25 cellular contexts compared by ENCODE assay signal in genomic region chr1:109228167-109228566, GRCh38. TPM values are rescaled to one million over a fixed set of nuclear protein-coding genes. Genes with fewer than 3 reads are reported as not detected.
DNase-seq lines count a peak whose midpoint lies in the region; ATAC-seq, FAIRE-seq and TF ChIP-seq lines count a peak whose summit lies in the region.
"Had no signal": no experiment of that assay in that cellular context is flagged by ENCODE, and none has a peak within 500 bp of the region (broad histone marks: within the 10 kb centered on the region; RNA-seq: fewer than 3 reads in every experiment).

No MANE protein-coding gene starts in this region.

- WGBS in H1 (ENCODE audit: extremely low coverage in 1 of 2, insufficient coverage in 1 of 2, insufficient read length in 1 of 2, insufficient replicate concordance in 2 of 2, low coverage in 1 of 2, low lambda C conversion rate in 2 of 2, missing lambda C conversion rate in 1 of 2), 2 experiments = 90% methylated on average over 3 of the region's 3 CpGs; no CpG with 5 or more reads in 1 of the 2 experiments

- peaks cover 4% of the 10 kb centered on the region; the same call in 1 of the 2 replicates for H3K23me2 ChIP-seq in H1 (ENCODE audit: low read depth, low read length)

- no peak for ATAC-seq in WTC11
- no peak for ATAC-seq in HG02623 (IDR thresholded peaks at IDR 0.05; ENCODE audit: unreplicated experiment)
- ATAC-seq: GM12878, PC-3 had no signal

- H3K23ac ChIP-seq in H1 (ENCODE audit: insufficient read length) = no peak overlapping the region

- no peak for TF ChIP-seq POLR2A in H1 (IDR thresholded peaks at IDR 0.05; ENCODE audit: control extremely low read depth in 1 of 2, low read depth in 2 of 2, low read length in 2 of 2)

- H3K9me3 ChIP-seq in H1 (ENCODE audit: insufficient read depth in 2 of 2, low read depth in 1 of 2, low read length in 1 of 2) (no peaks in the 10 kb centered on the region), neural progenitor cell (ENCODE audit: low read depth) (no peaks in the 10 kb centered on the region)
- H3K9me3 ChIP-seq: BLaER1, SJCRH30 had no signal

- peaks cover 9 to 33% (median 15%) of the 10 kb centered on the region in 4 experiments for H3K4me1 ChIP-seq in H1 (replicated peaks in 1 of 4; ENCODE audit: control insufficient read depth in 3 of 4, insufficient read depth in 4 of 4, low read length in 3 of 4)
- peaks cover 43% of the 10 kb centered on the region for H3K4me1 ChIP-seq in neural progenitor cell
- H3K4me1 ChIP-seq: BLaER1, SJCRH30 had no signal

- no peaks in the 10 kb centered on the region for H4K20me1 ChIP-seq in H1 (replicated peaks in 1 of 2; ENCODE audit: control insufficient read depth in 1 of 2, insufficient read depth in 2 of 2, low read length in 2 of 2)
- peaks cover 10% of the 10 kb centered on the region for H4K20me1 ChIP-seq in neural progenitor cell (ENCODE audit: low read depth)

- H3K18ac ChIP-seq in H1 (ENCODE audit: extremely low read depth, low read length) = no peak overlapping the region

- H3K27me3 ChIP-seq in H1 (replicated peaks in 1 of 4; ENCODE audit: control insufficient read depth in 3 of 4, extremely low read depth in 1 of 4, insufficient read depth in 3 of 4, low read length in 3 of 4) = no peaks in the 10 kb centered on the region
- H3K27me3 ChIP-seq in neural progenitor cell = no peaks in the 10 kb centered on the region
- H3K27me3 ChIP-seq in H7 (ENCODE audit: control insufficient read depth, insufficient read depth, low read length) = no peaks in the 10 kb centered on the region
- H3K27me3 ChIP-seq: BLaER1, SJCRH30 had no signal

- DNase-seq in HFFc6 = no peak
- no peak for DNase-seq in WTC11 (ENCODE audit: low spot score)
- no peak for DNase-seq in H1 (ENCODE audit: low read depth in 1 of 2, low spot score in 2 of 2)
- no peak for DNase-seq in neural progenitor cell (ENCODE audit: low spot score)
- no peak for DNase-seq in H7
- DNase-seq in DMS153 (lab: John Stamatoyannopoulos, UW) = no peak
- DNase-seq in substantia nigra (lab: John Stamatoyannopoulos, UW) = no peak
- DNase-seq: CD8-positive, alpha-beta memory T cell; DMS79 treated with DMSO at 0.1 percent for 48 hours; GDM1; H9; NCI-H1417 treated with DMSO at 0.1 percent for 48 hours; NCI-H1930; NCI-H2171; NCI-H510A; NCI-H774; PC-3; SJCRH30; SW 1271 had no signal

- H3K4me3 ChIP-seq in H1 (ENCODE audit: extremely low read depth in 1 of 4, insufficient read depth in 2 of 4, low read depth in 3 of 4, low read length in 4 of 4) (no peak overlapping the region), neural progenitor cell (no peak overlapping the region), H7 (ENCODE audit: insufficient read depth, low read depth, low read length) (no peak overlapping the region)
- H3K4me3 ChIP-seq: BLaER1, GM12878, SJCRH30 had no signal

- H4K91ac ChIP-seq in H1 (replicated peaks; ENCODE audit: insufficient read length, low read length) = no peak overlapping the region

- H2AK5ac ChIP-seq in H1 (ENCODE audit: low read depth, low read length) = no peak overlapping the region

- no peak for TF ChIP-seq EP300 in H1 (IDR thresholded peaks at IDR 0.05; ENCODE audit: borderline replicate concordance in 1 of 2, low read depth in 2 of 2, low read length in 2 of 2)

- H4K8ac ChIP-seq in H1 (ENCODE audit: extremely low read depth, insufficient read depth, low read length) = no peak overlapping the region

- H3K4me1 Mint-ChIP-seq in HFFc6 (ENCODE audit: low read depth) = peaks cover 28% of the 10 kb centered on the region
- peaks cover 64% of the 10 kb centered on the region for H3K4me1 Mint-ChIP-seq in WTC11
- peaks cover 53% of the 10 kb centered on the region for H3K4me1 Mint-ChIP-seq in neural progenitor cell

- H3K9ac ChIP-seq in H1 (replicated peaks in 1 of 4; ENCODE audit: extremely low read depth in 1 of 4, low read depth in 3 of 4, low read length in 3 of 4) = no peak overlapping the region
- no peak overlapping the region for H3K9ac ChIP-seq in neural progenitor cell
- H3K9ac ChIP-seq: BLaER1 had no signal

- peak overlapping the region in 1 of 2 experiments; percentile 98; a peak in 1 of 4 replicates for H3K4me2 ChIP-seq in H1 (ENCODE audit: insufficient read depth in 1 of 2, low read depth in 2 of 2, low read length in 2 of 2)
- peak overlapping the region; percentile 76 for H3K4me2 ChIP-seq in neural progenitor cell
- H3K4me2 ChIP-seq: BLaER1 had no signal

- peaks cover 54% of the 10 kb centered on the region for H3F3A ChIP-seq in neural progenitor cell (ENCODE audit: low read depth)

- no peak overlapping the region for H2BK12ac ChIP-seq in H1 (ENCODE audit: low read depth, low read length)

- no peak overlapping the region for H2BK5ac ChIP-seq in H1 (ENCODE audit: low read depth, low read length)

- no peak overlapping the region for H3K14ac ChIP-seq in H1 (ENCODE audit: insufficient read length)

- H3K79me2 ChIP-seq in H1 (ENCODE audit: control insufficient read depth in 1 of 2, insufficient read depth in 2 of 2, low read length in 2 of 2) (peaks cover 0 to 35% of the 10 kb centered on the region in 2 experiments; a peak in 2 of 4 replicates), neural progenitor cell (ENCODE audit: low read depth) (peaks cover 44% of the 10 kb centered on the region)

- H3K36me3 ChIP-seq in H1 (ENCODE audit: control insufficient read depth in 2 of 4, insufficient read depth in 4 of 4, low read length in 3 of 4) (peaks cover 0 to 64% (median 18%) of the 10 kb centered on the region in 4 experiments; a peak in 6 of 8 replicates), neural progenitor cell (no peaks in the 10 kb centered on the region), H7 (replicated peaks; ENCODE audit: control insufficient read depth, insufficient read depth, low read length) (peaks cover 15% of the 10 kb centered on the region)

- H3K27ac ChIP-seq in H1 (ENCODE audit: low read depth, low read length) = no peak overlapping the region
- H3K27ac ChIP-seq in neural progenitor cell = peak overlapping the region; percentile 94
- H3K27ac ChIP-seq in substantia nigra (ENCODE audit: low read depth, low read length, poor library complexity, severe bottlenecking) = no peak overlapping the region
- H3K27ac ChIP-seq: BLaER1, HL-60, SJCRH30 had no signal

- H2AFZ ChIP-seq in H1 (ENCODE audit: low read length) (no peak overlapping the region), neural progenitor cell (replicated peaks) (no peak overlapping the region)

- FAIRE-seq in H1 (lab: Jason Lieb, UNC) = no peak
- FAIRE-seq: D721Med, GM12878, HTR-8/SVneo had no signal

- H2BK120ac ChIP-seq in H1 (replicated peaks; ENCODE audit: low read depth, low read length) = no peak overlapping the region

- H3K79me1 ChIP-seq in H1 (ENCODE audit: low read depth, low read length) = no peaks in the 10 kb centered on the region

- no peak overlapping the region for H3K4ac ChIP-seq in H1 (replicated peaks; ENCODE audit: insufficient read length, low read depth, low read length)

- H3K56ac ChIP-seq in H1 (replicated peaks; ENCODE audit: insufficient read length, low read depth, low read length) = no peak overlapping the region

- H2BK20ac ChIP-seq in H1 (ENCODE audit: low read length) = peak overlapping the region; percentile 13; the same call in 1 of the 2 replicates

- H4K5ac ChIP-seq in H1 (ENCODE audit: insufficient read length, low read depth, low read length) = no peak overlapping the region

- H3K9me3 Mint-ChIP-seq in HFFc6 (no peaks in the 10 kb centered on the region), WTC11 (no peaks in the 10 kb centered on the region), neural progenitor cell (no peaks in the 10 kb centered on the region)
- H3K9me3 Mint-ChIP-seq: CD8-positive, alpha-beta memory T cell; H9 had no signal

- TF ChIP-seq CTCF in HFFc6 (IDR thresholded peaks at IDR 0.05) (no peak), WTC11 (IDR thresholded peaks at IDR 0.05) (no peak), H1 (IDR thresholded peaks at IDR 0.05; ENCODE audit: control extremely low read depth in 1 of 3, insufficient read depth in 1 of 3, low read depth in 1 of 3, low read length in 3 of 3) (no peak), neural progenitor cell (IDR thresholded peaks at IDR 0.05) (no peak)

- TF ChIP-seq RAD21 in H1 (IDR thresholded peaks at IDR 0.05 in 1 of 2, conservative IDR thresholded peaks at IDR 0.05 in 1 of 2; ENCODE audit: low read depth in 2 of 2, low read length in 2 of 2) = no peak

- CTCF ChIA-PET in WTC11 (lab: Charles Lee) = interaction anchor here (1.0 kb wide), 2 partner anchors 11 to 37 kb away, joined by 4 to 5 read pairs; no protein-coding TSS in a partner anchor
- CTCF ChIA-PET in H1 (lab: Charles Lee; ENCODE audit: partially characterized antibody) = interaction anchor here (0.6 to 2.2 kb wide), 4 partner anchors 10 to 106 kb away, joined by 3 to 5 read pairs (median 3); partner anchors contain the start of gene SARS1

- H3K27me3 Mint-ChIP-seq in HFFc6 (ENCODE audit: insufficient read depth) = peaks cover 2% of the 10 kb centered on the region; the same call in 1 of the 2 replicates
- H3K27me3 Mint-ChIP-seq in WTC11 (ENCODE audit: low read depth) = no peaks in the 10 kb centered on the region
- peaks cover 4% of the 10 kb centered on the region for H3K27me3 Mint-ChIP-seq in neural progenitor cell (ENCODE audit: insufficient read depth, low read depth)
- H3K27me3 Mint-ChIP-seq: CD8-positive, alpha-beta memory T cell had no signal

- H2BK15ac ChIP-seq in H1 (ENCODE audit: low read length) = no peak overlapping the region

- POLR2A ChIA-PET in WTC11 (lab: Charles Lee) (no interaction called here), H1 (lab: Charles Lee; ENCODE audit: partially characterized antibody) (interaction anchor here (0.6 to 2.4 kb wide), 5 partner anchors 8 to 139 kb away, joined by 3 to 14 read pairs (median 4); no protein-coding TSS in a partner anchor)

- H3K4me3 Mint-ChIP-seq in HFFc6 (no peak overlapping the region), WTC11 (no peak overlapping the region), neural progenitor cell (no peak overlapping the region)

- H3K36me3 Mint-ChIP-seq in HFFc6 (ENCODE audit: low read depth) = peaks cover 26% of the 10 kb centered on the region
- peaks cover 23% of the 10 kb centered on the region for H3K36me3 Mint-ChIP-seq in WTC11
- H3K36me3 Mint-ChIP-seq in neural progenitor cell = peaks cover 18% of the 10 kb centered on the region

- H3K27ac Mint-ChIP-seq in HFFc6 = peak overlapping the region; percentile 43
- H3K27ac Mint-ChIP-seq in WTC11 = peak overlapping the region; percentile 13
- peak overlapping the region; percentile 16 for H3K27ac Mint-ChIP-seq in neural progenitor cell
- H3K27ac Mint-ChIP-seq: CD8-positive, alpha-beta memory T cell had no signal

RNA-seq across cellular contexts. Expression of gene SARS1, which starts 14.4 kb away (rescaled TPM):
- 100 to 1,000 TPM; 165 to 194 (median 176) TPM for total RNA-seq in HFFc6 (2021; fragmentation: NEBNext Ultra II Directional; extraction: Animal tissue kit (Norgen Biotek cat#: 25700))
- 126 to 149 TPM (median 129 TPM) in 3 replicates for total RNA-seq in WTC11 (2021)
- total RNA-seq in H1 (2021; fragmentation: NEBNext Ultra II Directional; extraction: Animal tissue kit (Norgen Biotek cat#: 25700)) = 136 and 146 TPM in 2 replicates
- 83.1 and 97.1 TPM in 2 replicates for polyA plus RNA-seq in H1 (2011; rRNA removed)
- polyA plus RNA-seq in H1 (2011; cell fraction: cytosol; rRNA removed) = 145 TPM
- 134 TPM for polyA plus RNA-seq in H1 (2011; cell fraction: nucleus; rRNA removed)
- 150 to 162 TPM (median 155 TPM) in 4 replicates for polyA plus RNA-seq in H1 (2012, experiment 1 of 2)
- 71.7 TPM for polyA plus RNA-seq in H1 (2012, experiment 2 of 2)
- 89.1 TPM for polyA plus RNA-seq in H1 (2013, experiment 1 of 2)
- polyA plus RNA-seq in H1 (2013, experiment 2 of 2) = 87.4 TPM
- polyA minus RNA-seq in H1 (2011; rRNA and poly(A)+ RNA removed) = 87.1 and 97.9 TPM in 2 replicates
- polyA minus RNA-seq in H1 (2011; cell fraction: cytosol; rRNA and poly(A)+ RNA removed) = 50.2 TPM
- polyA minus RNA-seq in H1 (2011; cell fraction: nucleus; rRNA and poly(A)+ RNA removed) = 67.5 TPM
- total RNA-seq in neural progenitor cell (ENCODE audit: low replicate concordance) = 118 and 128 TPM in 2 replicates
- 270 TPM in 2 replicates for total RNA-seq in H7 (2014; rRNA removed; shearing (Covaris generic))

RNA-seq across cellular contexts. Expression of gene CELSR2, which starts 21.2 kb away (rescaled TPM):
- total RNA-seq in HFFc6 (2021; fragmentation: NEBNext Ultra II Directional; extraction: Animal tissue kit (Norgen Biotek cat#: 25700)) = 1 to 10 TPM; 1.2 to 1.7 (median 1.4) TPM
- total RNA-seq in WTC11 (2021) (26.8 to 31.3 TPM (median 28.2 TPM) in 3 replicates), neural progenitor cell (ENCODE audit: low replicate concordance) (11.1 and 26.5 TPM in 2 replicates)
- 27.7 and 28.0 TPM in 2 replicates for total RNA-seq in H1 (2021; fragmentation: NEBNext Ultra II Directional; extraction: Animal tissue kit (Norgen Biotek cat#: 25700))
- 12.0 and 25.9 TPM in 2 replicates for polyA plus RNA-seq in H1 (2011; rRNA removed)
- polyA plus RNA-seq in H1 (2011; cell fraction: cytosol; rRNA removed) = 12.4 TPM
- 59.6 TPM for polyA plus RNA-seq in H1 (2011; cell fraction: nucleus; rRNA removed)
- polyA plus RNA-seq in H1 (2012, experiment 1 of 2) = 15.3 to 24.5 TPM (median 21.9 TPM) in 4 replicates
- 16.0 TPM for polyA plus RNA-seq in H1 (2012, experiment 2 of 2)
- polyA plus RNA-seq in H1 (2013, experiment 1 of 2) = 19.9 TPM
- polyA plus RNA-seq in H1 (2013, experiment 2 of 2) = 16.0 TPM
- polyA minus RNA-seq in H1 (2011; rRNA and poly(A)+ RNA removed) = 37.3 and 50.6 TPM in 2 replicates
- polyA minus RNA-seq in H1 (2011; cell fraction: cytosol; rRNA and poly(A)+ RNA removed) = 28.1 TPM
- 39.4 TPM for polyA minus RNA-seq in H1 (2011; cell fraction: nucleus; rRNA and poly(A)+ RNA removed)
- 7.8 and 11.0 TPM in 2 replicates for total RNA-seq in H7 (2014; rRNA removed; shearing (Covaris generic))

RNA-seq across cellular contexts. Expression of gene PSRC1, which starts 54.8 kb away (rescaled TPM):
- total RNA-seq in HFFc6 (2021; fragmentation: NEBNext Ultra II Directional; extraction: Animal tissue kit (Norgen Biotek cat#: 25700)) = 10 to 100 TPM; 17.0 to 33.1 (median 30.4) TPM
- 56.9 to 68.4 TPM (median 64.1 TPM) in 3 replicates for total RNA-seq in WTC11 (2021)
- 67.3 and 69.6 TPM in 2 replicates for total RNA-seq in H1 (2021; fragmentation: NEBNext Ultra II Directional; extraction: Animal tissue kit (Norgen Biotek cat#: 25700))
- 56.1 and 83.3 TPM in 2 replicates for polyA plus RNA-seq in H1 (2011; rRNA removed)
- polyA plus RNA-seq in H1 (2011; cell fraction: cytosol; rRNA removed) = 61.4 TPM
- 94.4 TPM for polyA plus RNA-seq in H1 (2011; cell fraction: nucleus; rRNA removed)
- 49.1 to 60.0 TPM (median 56.5 TPM) in 4 replicates for polyA plus RNA-seq in H1 (2012, experiment 1 of 2)
- polyA plus RNA-seq in H1 (2012, experiment 2 of 2) = 58.9 TPM
- 54.5 TPM for polyA plus RNA-seq in H1 (2013, experiment 1 of 2)
- 53.3 TPM for polyA plus RNA-seq in H1 (2013, experiment 2 of 2)
- 16.6 and 25.5 TPM in 2 replicates for polyA minus RNA-seq in H1 (2011; rRNA and poly(A)+ RNA removed)
- 24.0 TPM for polyA minus RNA-seq in H1 (2011; cell fraction: cytosol; rRNA and poly(A)+ RNA removed)
- 21.1 TPM for polyA minus RNA-seq in H1 (2011; cell fraction: nucleus; rRNA and poly(A)+ RNA removed)
- 78.1 and 134 TPM in 2 replicates for total RNA-seq in neural progenitor cell (ENCODE audit: low replicate concordance)
- total RNA-seq in H7 (2014; rRNA removed; shearing (Covaris generic)) = 112 and 141 TPM in 2 replicates
